In genomic region chr1:100387209-100387608, GRCh38 we compare ENCODE assay signal across 9 cellular contexts. TPM values are rescaled to one million over a fixed set of nuclear protein-coding genes. Genes with fewer than 3 reads are reported as not detected.
DNase-seq lines count a peak whose midpoint lies in the region; ATAC-seq and TF ChIP-seq lines count a peak whose summit lies in the region.
"Had no signal": no experiment of that assay in that cellular context is flagged by ENCODE, and none has a peak within 500 bp of the region (broad histone marks: within the 10 kb centered on the region; RNA-seq: fewer than 3 reads in every experiment).

No MANE protein-coding gene starts in this region.

- no peaks in the 10 kb centered on the region for H3K27me3 ChIP-seq in mesenchymal stem cell (ENCODE audit: control insufficient read depth in 1 of 2, insufficient read depth in 1 of 2, low read length in 2 of 2)

- H2AFZ ChIP-seq in mesenchymal stem cell (ENCODE audit: low read depth, low read length), result no peak overlapping the region

- no peak overlapping the region for H2BK12ac ChIP-seq in mesenchymal stem cell (ENCODE audit: low read length in 2 of 2)

- H2BK5ac ChIP-seq in mesenchymal stem cell (ENCODE audit: low read depth, low read length, poor library complexity, severe bottlenecking), result no peak overlapping the region

- no peak overlapping the region for H3K27ac ChIP-seq in mesenchymal stem cell (ENCODE audit: low read length, poor library complexity, severe bottlenecking)

- H3K18ac ChIP-seq in mesenchymal stem cell (ENCODE audit: low read depth in 1 of 2, low read length in 2 of 2), result no peak overlapping the region

- TF ChIP-seq CTCF in GM12865 (IDR thresholded peaks at IDR 0.05; ENCODE audit: insufficient read depth, low read depth, low read length, missing control alignments) (no peak), astrocyte of the cerebellum (IDR thresholded peaks at IDR 0.05; ENCODE audit: low read depth, low read length, missing control alignments) (no peak)

- no peak overlapping the region for H2BK120ac ChIP-seq in mesenchymal stem cell (ENCODE audit: low read depth, low read length)

- H3K9me3 ChIP-seq in mesenchymal stem cell (ENCODE audit: control insufficient read depth, low read length), result no peaks in the 10 kb centered on the region

- no peak overlapping the region for H4K91ac ChIP-seq in mesenchymal stem cell (ENCODE audit: low read length)

- no peak overlapping the region for H2AK5ac ChIP-seq in mesenchymal stem cell (ENCODE audit: low read length, severe bottlenecking)

- ATAC-seq in HG02973 (IDR thresholded peaks at IDR 0.05; ENCODE audit: unreplicated experiment), result no peak

- peak overlapping the region; percentile 66 for H3K9ac ChIP-seq in mesenchymal stem cell (ENCODE audit: low read length)

- H3K14ac ChIP-seq in mesenchymal stem cell (ENCODE audit: low read length in 2 of 2), result no peak overlapping the region

- DNase-seq in ACHN, result peak; percentile 58
- DNase-seq in GM12865 (ENCODE audit: low read depth), result peak; percentile 26
- DNase-seq in astrocyte of the cerebellum (ENCODE audit: low read depth), result peak; percentile 40
- no peak for DNase-seq in mesenchymal stem cell
- no peak for DNase-seq in NCI-H1436 (lab: John Stamatoyannopoulos, UW)
- DNase-seq in cerebellar nuclear complex (lab: John Stamatoyannopoulos, UW), result no peak
- no peak for DNase-seq in SK-N-DZ (ENCODE audit: low spot score)
- DNase-seq: stimulated activated CD4-positive, alpha-beta T cell treated with anti-CD3 and anti-CD28 coated beads, Interleukin-4, amount 100 ng/mL, for 4 hours had no signal

- in situ Hi-C loops in ACHN (cut with HindIII; ENCODE audit: low pct_ligation_motif_present, low pct_unique_long_range_greater_than_20kb, low sequenced_read_pairs) (no loop called here), astrocyte of the cerebellum (cut with HindIII; ENCODE audit: low sequenced_read_pairs) (no loop called here)

- no peak overlapping the region for H3K4ac ChIP-seq in mesenchymal stem cell (ENCODE audit: low read depth in 1 of 2, low read length in 2 of 2)

- no peak overlapping the region for H3K4me3 ChIP-seq in GM12865 (ENCODE audit: low read depth, low read length)
- no peak overlapping the region for H3K4me3 ChIP-seq in astrocyte of the cerebellum (ENCODE audit: low read depth, low read length)
- no peak overlapping the region for H3K4me3 ChIP-seq in mesenchymal stem cell (ENCODE audit: insufficient read depth in 1 of 2, low read depth in 1 of 2, low read length in 2 of 2)

- no peak overlapping the region for H3K23ac ChIP-seq in mesenchymal stem cell (ENCODE audit: low read length in 2 of 2)

- no peak overlapping the region for H3K4me2 ChIP-seq in mesenchymal stem cell (ENCODE audit: low read length, poor library complexity, severe bottlenecking)

- H3K79me1 ChIP-seq in mesenchymal stem cell (replicated peaks; ENCODE audit: low read length, poor library complexity, severe bottlenecking), result peaks cover 5% of the 10 kb centered on the region

- H2BK15ac ChIP-seq in mesenchymal stem cell (ENCODE audit: low read depth, poor library complexity, severe bottlenecking), result no peak overlapping the region

- H4K8ac ChIP-seq in mesenchymal stem cell (ENCODE audit: low read length), result no peak overlapping the region

- peaks cover 2% of the 10 kb centered on the region for H3K4me1 ChIP-seq in mesenchymal stem cell (ENCODE audit: control insufficient read depth, insufficient read depth, low read depth, low read length)

- WGBS in mesenchymal stem cell, result 77% methylated on average over 4 of the region's 5 CpGs

- peaks cover 0 to 4% of the 10 kb centered on the region in 2 experiments for H3K36me3 ChIP-seq in mesenchymal stem cell (ENCODE audit: control insufficient read depth in 1 of 2, insufficient read depth in 2 of 2, low read depth in 1 of 2, low read length in 2 of 2)

RNA-seq across cellular contexts. Expression of gene CDC14A, which starts 34.9 kb away (rescaled TPM):
- polyA plus RNA-seq in mesenchymal stem cell (2013, experiment 1 of 2), result 2.0 TPM
- polyA plus RNA-seq in mesenchymal stem cell (2013, experiment 2 of 2), result 1.9 TPM
- 6.2 and 7.1 TPM in 2 replicates for polyA plus RNA-seq in SK-N-DZ (2014; cell fraction: cytosol; rRNA removed)
- polyA plus RNA-seq in SK-N-DZ (2014; cell fraction: nucleus; rRNA removed), result 9.1 and 9.9 TPM in 2 replicates

Comparison
In these comparisons a context has a peak if more than half of its experiments do, and no peak if none do; other contexts are left out.
1. DNase-seq: peak in ACHN (single experiment), GM12865 (single experiment) and astrocyte of the cerebellum (single experiment); none in mesenchymal stem cell (single experiment), NCI-H1436 (single experiment), cerebellar nuclear complex (0 of 2) and SK-N-DZ (single experiment).